In genomic region chr1:53896673-53897229, GRCh38 we compare ENCODE assay signal across 11 cellular contexts. TPM values are rescaled to one million over a fixed set of nuclear protein-coding genes. Genes with fewer than 3 reads are reported as not detected.
DNase-seq lines count a peak whose midpoint lies in the region; ATAC-seq and TF ChIP-seq lines count a peak whose summit lies in the region.
"Had no signal": no experiment of that assay in that cellular context is flagged by ENCODE, and none has a peak within 500 bp of the region (broad histone marks: within the 10 kb centered on the region; RNA-seq: fewer than 3 reads in every experiment).

No MANE protein-coding gene starts in this region.

- H3K27me3 ChIP-seq in breast epithelium (no peaks in the 10 kb centered on the region), uterus (no peaks in the 10 kb centered on the region), dorsolateral prefrontal cortex (no peaks in the 10 kb centered on the region)

- TF ChIP-seq POLR2A in breast epithelium (IDR thresholded peaks at IDR 0.05) (no peak), uterus (IDR thresholded peaks at IDR 0.05) (no peak)

- DNase-seq in LHCN-M2 (ENCODE audit: low read depth) (peak; percentile 66), breast epithelium (ENCODE audit: low spot score in 2 of 2) (no peak), left lobe of liver (ENCODE audit: low spot score) (peak; percentile 78), uterus (peak; percentile 31 to 43), DMS114 treated with DMSO at 0.1 percent for 48 hours (lab: John Stamatoyannopoulos, UW; ENCODE audit: unreplicated experiment) (no peak), dorsolateral prefrontal cortex (no peak)
- DNase-seq in activated T-cell treated with anti-CD3 and anti-CD28 coated beads, Interleukin-2, amount 50 U/mL, for 72 hours: no peak
- DNase-seq: central memory CD4-positive, alpha-beta T cell; stimulated activated CD4-positive, alpha-beta T cell treated with anti-CD3 and anti-CD28 coated beads, Interleukin-2, amount 100 ng/mL, for 48 hours had no signal

- H3K27ac Mint-ChIP-seq in activated T-cell treated with anti-CD3 and anti-CD28 coated beads, Interleukin-2, amount 50 U/mL, for 72 hours: no peak overlapping the region

- ATAC-seq in left lobe of liver: peak; percentile 35
- ATAC-seq in activated T-cell treated with anti-CD3 and anti-CD28 coated beads, Interleukin-2, amount 50 U/mL, for 72 hours (replicated peaks in 1 of 2): no peak
- ATAC-seq: Panc1 had no signal

- H3K27me3 Mint-ChIP-seq in activated T-cell treated with anti-CD3 and anti-CD28 coated beads, Interleukin-2, amount 50 U/mL, for 72 hours (ENCODE audit: low read depth): peaks cover 12% of the 10 kb centered on the region

- TF ChIP-seq CTCF in breast epithelium (IDR thresholded peaks at IDR 0.05) (no peak), uterus (IDR thresholded peaks at IDR 0.05) (no peak), dorsolateral prefrontal cortex (IDR thresholded peaks at IDR 0.05 in 54 of 56, conservative IDR thresholded peaks at IDR 0.05 in 2 of 56; ENCODE audit: low read depth in 1 of 56, partially characterized antibody in 56 of 56) (no peak)

- H3K9me3 ChIP-seq in breast epithelium (no peaks in the 10 kb centered on the region), uterus (no peaks in the 10 kb centered on the region)

- H3K4me3 Mint-ChIP-seq in activated T-cell treated with anti-CD3 and anti-CD28 coated beads, Interleukin-2, amount 50 U/mL, for 72 hours: no peak overlapping the region

- H3K4me3 ChIP-seq in breast epithelium (no peak overlapping the region), uterus (no peak overlapping the region), dorsolateral prefrontal cortex (no peak overlapping the region)

- peak overlapping the region; percentile 33 to 44 for H3K27ac ChIP-seq in breast epithelium
- peak overlapping the region; percentile 62 to 67 for H3K27ac ChIP-seq in uterus
- peak overlapping the region in 22 of 59 donors; percentile 1 to 65 (median 30) for H3K27ac ChIP-seq in dorsolateral prefrontal cortex

- no peaks in the 10 kb centered on the region for H3K36me3 Mint-ChIP-seq in activated T-cell treated with anti-CD3 and anti-CD28 coated beads, Interleukin-2, amount 50 U/mL, for 72 hours (ENCODE audit: insufficient read depth in 2 of 2)

- H3K4me1 ChIP-seq in breast epithelium (peaks cover 0 to 6% of the 10 kb centered on the region in 2 donors), uterus (no peaks in the 10 kb centered on the region)

- no peaks in the 10 kb centered on the region for H3K36me3 ChIP-seq in breast epithelium
- H3K36me3 ChIP-seq in uterus: no peaks in the 10 kb centered on the region

- intact Hi-C loops in breast epithelium (cut with DNase I; ENCODE audit: low total_unique reads) (no loop called here), uterus (cut with DNase I; ENCODE audit: low total_unique reads) (no loop called here), dorsolateral prefrontal cortex (cut with DNase I) (loop anchor here in 1 of 2 donors (10.0 kb wide), 1 partner anchor 158 kb away; the partner anchor contains the start of genes TCEANC2 and TMEM59)

- H3K9me3 Mint-ChIP-seq in activated T-cell treated with anti-CD3 and anti-CD28 coated beads, Interleukin-2, amount 50 U/mL, for 72 hours: no peaks in the 10 kb centered on the region

- peaks cover 34% of the 10 kb centered on the region for H3K4me1 Mint-ChIP-seq in activated T-cell treated with anti-CD3 and anti-CD28 coated beads, Interleukin-2, amount 50 U/mL, for 72 hours (ENCODE audit: low read depth)

RNA-seq across cellular contexts. Expression of gene DIO1, which starts 2.8 kb away (rescaled TPM):
- total RNA-seq in LHCN-M2 (2014; rRNA removed) (not detected in 2 replicates), breast epithelium (1 to 10 TPM in 1 of 3 donors, under 1 TPM in 1, not detected in 1; 0.59 to 8.2 TPM), left lobe of liver (39.4 TPM), uterus (1 to 10 TPM in 1 of 4 donors, not detected in 3; 2.1 TPM), dorsolateral prefrontal cortex (under 1 TPM in 1 of 120 experiments, not detected in 119; 0.28 TPM)
- 0.05 TPM for polyA plus RNA-seq in LHCN-M2 (2012)
- not detected for total RNA-seq in activated T-cell treated with anti-CD3 and anti-CD28 coated beads, Interleukin-2, amount 50 U/mL, for 72 hours
- total RNA-seq: lung microvascular endothelial cell had no signal

RNA-seq across cellular contexts. Expression of gene YIPF1, which starts 7.2 kb away (rescaled TPM):
- total RNA-seq in LHCN-M2 (2014; rRNA removed) (20.8 and 28.0 TPM in 2 replicates), breast epithelium (10 to 100 TPM; 21.3 to 43.6 (median 40.7) TPM), left lobe of liver (18.3 TPM), uterus (10 to 100 TPM in 3 of 4 donors, 1 to 10 TPM in 1; 6.7 to 25.9 (median 14.8) TPM), dorsolateral prefrontal cortex (10 to 100 TPM; 13.0 to 31.6 (median 23.0) TPM)
- polyA plus RNA-seq in LHCN-M2 (2012): 31.7 TPM
- 10 to 100 TPM; 33.7 to 48.5 TPM for total RNA-seq in activated T-cell treated with anti-CD3 and anti-CD28 coated beads, Interleukin-2, amount 50 U/mL, for 72 hours

RNA-seq across cellular contexts. Expression of gene IFT25, which starts 48.7 kb away (rescaled TPM):
- total RNA-seq in LHCN-M2 (2014; rRNA removed): 43.3 and 46.4 TPM in 2 replicates
- polyA plus RNA-seq in LHCN-M2 (2012): 52.4 TPM
- 10 to 100 TPM; 20.8 to 27.7 (median 23.3) TPM for total RNA-seq in breast epithelium
- total RNA-seq in left lobe of liver: 14.4 TPM
- total RNA-seq in uterus: 10 to 100 TPM in 3 of 4 donors, 1 to 10 TPM in 1; 1.3 to 40.6 (median 28.7) TPM
- total RNA-seq in dorsolateral prefrontal cortex: 10 to 100 TPM; 17.7 to 43.6 (median 29.5) TPM
- total RNA-seq in activated T-cell treated with anti-CD3 and anti-CD28 coated beads, Interleukin-2, amount 50 U/mL, for 72 hours: 10 to 100 TPM; 59.6 to 68.3 TPM

RNA-seq across cellular contexts. Expression of gene LRRC42, which starts 49.4 kb away (rescaled TPM):
- total RNA-seq in LHCN-M2 (2014; rRNA removed) (46.6 and 49.3 TPM in 2 replicates), breast epithelium (10 to 100 TPM; 11.2 to 20.0 (median 17.7) TPM), left lobe of liver (10.5 TPM), uterus (10 to 100 TPM in 3 of 4 donors, under 1 TPM in 1; 0.51 to 30.7 (median 25.1) TPM), dorsolateral prefrontal cortex (10 to 100 TPM in 109 of 120 experiments, 1 to 10 TPM in 11; 8.7 to 16.5 (median 12.4) TPM)
- polyA plus RNA-seq in LHCN-M2 (2012): 56.5 TPM
- total RNA-seq in activated T-cell treated with anti-CD3 and anti-CD28 coated beads, Interleukin-2, amount 50 U/mL, for 72 hours: 10 to 100 TPM; 39.0 to 40.3 TPM

RNA-seq across cellular contexts. Expression of gene NDC1, which starts 58.7 kb away (rescaled TPM):
- total RNA-seq in LHCN-M2 (2014; rRNA removed) (39.3 and 42.0 TPM in 2 replicates), breast epithelium (10 to 100 TPM; 10.9 to 18.4 (median 12.8) TPM), left lobe of liver (5.8 TPM), uterus (10 to 100 TPM in 3 of 4 donors, 1 to 10 TPM in 1; 6.1 to 41.8 (median 16.8) TPM), dorsolateral prefrontal cortex (10 to 100 TPM in 62 of 120 experiments, 1 to 10 TPM in 58; 5.4 to 15.8 (median 10.1) TPM)
- polyA plus RNA-seq in LHCN-M2 (2012): 6.0 TPM
- 10 to 100 TPM; 17.1 to 22.8 TPM for total RNA-seq in activated T-cell treated with anti-CD3 and anti-CD28 coated beads, Interleukin-2, amount 50 U/mL, for 72 hours

Comparison
In these comparisons a context has a peak if more than half of its experiments do, and no peak if none do; other contexts are left out.
1. DNase-seq: peak in LHCN-M2 (single experiment), left lobe of liver (single experiment) and uterus (2 of 2); none in breast epithelium (0 of 2), DMS114 treated with DMSO at 0.1 percent for 48 hours (single experiment), dorsolateral prefrontal cortex (0 of 10) and activated T-cell treated with anti-CD3 and anti-CD28 coated beads, Interleukin-2, amount 50 U/mL, for 72 hours (0 of 2).